Comparison of ENCODE assay signal across 22 cellular contexts in the genomic region with DNA sequence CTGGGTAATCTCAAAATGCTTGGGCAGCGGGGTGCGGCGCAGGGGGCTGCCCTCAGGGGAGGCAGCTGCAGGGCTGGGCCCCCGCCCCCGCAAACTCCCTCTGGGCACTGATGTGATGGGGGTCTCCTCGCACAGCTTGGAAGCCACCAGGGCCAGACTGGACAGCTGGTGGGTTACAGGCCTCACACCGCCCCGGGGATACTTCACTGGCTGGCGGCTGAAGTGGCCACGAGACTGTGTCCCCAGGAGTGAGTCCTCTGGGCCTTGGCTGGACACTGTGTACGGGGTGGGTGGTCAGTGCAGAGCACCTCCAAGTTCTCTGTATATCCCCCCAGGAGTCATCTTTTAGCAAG. TPM values are rescaled to one million over a fixed set of nuclear protein-coding genes. Genes with fewer than 3 reads are reported as not detected.
A peak's percentile ranks its signal among the peaks of the same experiment; 100 is the strongest.
DNase-seq lines count a peak whose midpoint lies in the region; ATAC-seq and TF ChIP-seq lines count a peak whose summit lies in the region.
"Had no signal": no experiment of that assay in that cellular context is flagged by ENCODE, and none has a peak within 500 bp of the region (broad histone marks: within the 10 kb centered on the region; RNA-seq: fewer than 3 reads in every experiment).

No MANE protein-coding gene starts in this region.

- H3K9me3 Mint-ChIP-seq in natural killer cell: no peaks in the 10 kb centered on the region
- no peaks in the 10 kb centered on the region for H3K9me3 Mint-ChIP-seq in natural killer cell treated with Interleukin-12 subunit alpha and Interleukin-12 subunit beta and Interleukin-15 and Interleukin-18, amount 100 ng/mL, for 72 hours
- H3K9me3 Mint-ChIP-seq in activated T-helper 1 cell treated with anti-CD3 and anti-CD28 coated beads, Interleukin-12 subunit alpha, Interleukin-12 subunit beta, Interleukin-2, Interleukin-4 antibody, amounts not matched to agents 30 ng/mL and 10 ng/mL and 1 ng/mL, durations not matched to agents 14 hours and 24 hours and 36 hours: no peaks in the 10 kb centered on the region
- H3K9me3 Mint-ChIP-seq in nephron: no peaks in the 10 kb centered on the region
- H3K9me3 Mint-ChIP-seq: H9 had no signal

- intact Hi-C loops in natural killer cell (cut with micrococcal nuclease): no loop called here
- intact Hi-C loops in activated T-helper 1 cell treated with anti-CD3 and anti-CD28 coated beads, Interleukin-12 subunit alpha, Interleukin-12 subunit beta, Interleukin-2, Interleukin-4 antibody, amounts not matched to agents 30 ng/mL and 10 ng/mL and 1 ng/mL, durations not matched to agents 14 hours and 24 hours and 36 hours (cut with micrococcal nuclease): no loop called here

- H3K4me1 Mint-ChIP-seq in natural killer cell (peaks cover 27 to 43% of the 10 kb centered on the region in 2 donors), nephron (peaks cover 7% of the 10 kb centered on the region)
- H3K4me1 Mint-ChIP-seq in natural killer cell treated with Interleukin-12 subunit alpha and Interleukin-12 subunit beta and Interleukin-15 and Interleukin-18, amount 100 ng/mL, for 72 hours (ENCODE audit: low read depth in 2 of 2): peaks cover 21 to 37% of the 10 kb centered on the region in 2 donors
- peaks cover 32% of the 10 kb centered on the region for H3K4me1 Mint-ChIP-seq in activated T-helper 1 cell treated with anti-CD3 and anti-CD28 coated beads, Interleukin-12 subunit alpha, Interleukin-12 subunit beta, Interleukin-2, Interleukin-4 antibody, amounts not matched to agents 30 ng/mL and 10 ng/mL and 1 ng/mL, durations not matched to agents 14 hours and 24 hours and 36 hours (ENCODE audit: low read depth)

- DNase-seq in natural killer cell: no peak
- DNase-seq in natural killer cell treated with Interleukin-12 subunit alpha and Interleukin-12 subunit beta and Interleukin-15 and Interleukin-18, amount 100 ng/mL, for 72 hours (ENCODE audit: low spot score): no peak
- DNase-seq in activated T-helper 1 cell treated with anti-CD3 and anti-CD28 coated beads, Interleukin-12 subunit alpha, Interleukin-12 subunit beta, Interleukin-2, Interleukin-4 antibody, amounts not matched to agents 30 ng/mL and 10 ng/mL and 1 ng/mL, durations not matched to agents 14 hours and 24 hours and 36 hours (ENCODE audit: low spot score): no peak
- DNase-seq in GM10266 (ENCODE audit: extremely low spot score): no peak
- DNase-seq in NCI-H1436 treated with DMSO at 0.1 percent for 48 hours (lab: John Stamatoyannopoulos, UW): no peak
- DNase-seq in HT-29 (ENCODE audit: low spot score): no peak
- DNase-seq: BE2C, COR-L47, DMS 273 treated with DMSO at 0.1 percent for 48 hours, DMS79 treated with DMSO at 0.1 percent for 48 hours, H9, KG1, NCI-H1092, NCI-H1436, NCI-H2029, NCI-H226, NCI-H524 treated with DMSO at 0.1 percent for 48 hours, NCI-H82 had no signal

- H3K4me3 Mint-ChIP-seq in natural killer cell (peak overlapping the region; percentile 55), nephron (peak overlapping the region; percentile 61 to 74 (median 70))
- no peak overlapping the region for H3K4me3 Mint-ChIP-seq in natural killer cell treated with Interleukin-12 subunit alpha and Interleukin-12 subunit beta and Interleukin-15 and Interleukin-18, amount 100 ng/mL, for 72 hours
- peak overlapping the region; percentile 11 for H3K4me3 Mint-ChIP-seq in activated T-helper 1 cell treated with anti-CD3 and anti-CD28 coated beads, Interleukin-12 subunit alpha, Interleukin-12 subunit beta, Interleukin-2, Interleukin-4 antibody, amounts not matched to agents 30 ng/mL and 10 ng/mL and 1 ng/mL, durations not matched to agents 14 hours and 24 hours and 36 hours

- ATAC-seq in natural killer cell (no peak), HG02870 (IDR thresholded peaks at IDR 0.05; ENCODE audit: unreplicated experiment) (no peak)
- ATAC-seq in natural killer cell treated with Interleukin-12 subunit alpha and Interleukin-12 subunit beta and Interleukin-15 and Interleukin-18, amount 100 ng/mL, for 72 hours: no peak
- ATAC-seq: HepG2, Panc1 had no signal

- no peaks in the 10 kb centered on the region for H3K27me3 Mint-ChIP-seq in natural killer cell (ENCODE audit: low read depth in 2 of 2)
- no peaks in the 10 kb centered on the region for H3K27me3 Mint-ChIP-seq in natural killer cell treated with Interleukin-12 subunit alpha and Interleukin-12 subunit beta and Interleukin-15 and Interleukin-18, amount 100 ng/mL, for 72 hours
- H3K27me3 Mint-ChIP-seq in activated T-helper 1 cell treated with anti-CD3 and anti-CD28 coated beads, Interleukin-12 subunit alpha, Interleukin-12 subunit beta, Interleukin-2, Interleukin-4 antibody, amounts not matched to agents 30 ng/mL and 10 ng/mL and 1 ng/mL, durations not matched to agents 14 hours and 24 hours and 36 hours (ENCODE audit: insufficient read depth): no peaks in the 10 kb centered on the region
- H3K27me3 Mint-ChIP-seq in nephron (ENCODE audit: low read depth): no peaks in the 10 kb centered on the region

- H3K36me3 Mint-ChIP-seq in natural killer cell (peaks cover 17% of the 10 kb centered on the region), nephron (ENCODE audit: low read depth) (peaks cover 31% of the 10 kb centered on the region)
- H3K36me3 Mint-ChIP-seq in natural killer cell treated with Interleukin-12 subunit alpha and Interleukin-12 subunit beta and Interleukin-15 and Interleukin-18, amount 100 ng/mL, for 72 hours: peaks cover 17% of the 10 kb centered on the region
- peaks cover 36% of the 10 kb centered on the region for H3K36me3 Mint-ChIP-seq in activated T-helper 1 cell treated with anti-CD3 and anti-CD28 coated beads, Interleukin-12 subunit alpha, Interleukin-12 subunit beta, Interleukin-2, Interleukin-4 antibody, amounts not matched to agents 30 ng/mL and 10 ng/mL and 1 ng/mL, durations not matched to agents 14 hours and 24 hours and 36 hours (ENCODE audit: low read depth)

- TF ChIP-seq CTCF in natural killer cell (IDR thresholded peaks at IDR 0.05): no peak
- peak in 1 of 3 experiments; percentile 1 for TF ChIP-seq CTCF in nephron (IDR thresholded peaks at IDR 0.05; ENCODE audit: unreplicated experiment in 3 of 3)
- no peak for TF ChIP-seq CTCF in GM10266 (IDR thresholded peaks at IDR 0.05; ENCODE audit: control insufficient read depth, insufficient read depth, low read depth, missing control alignments)

- H3K27ac Mint-ChIP-seq in natural killer cell (peak overlapping the region in 1 of 2 donors; percentile 88), nephron (no peak overlapping the region)
- no peak overlapping the region for H3K27ac Mint-ChIP-seq in natural killer cell treated with Interleukin-12 subunit alpha and Interleukin-12 subunit beta and Interleukin-15 and Interleukin-18, amount 100 ng/mL, for 72 hours
- H3K27ac Mint-ChIP-seq in activated T-helper 1 cell treated with anti-CD3 and anti-CD28 coated beads, Interleukin-12 subunit alpha, Interleukin-12 subunit beta, Interleukin-2, Interleukin-4 antibody, amounts not matched to agents 30 ng/mL and 10 ng/mL and 1 ng/mL, durations not matched to agents 14 hours and 24 hours and 36 hours: no peak overlapping the region
- H3K27ac Mint-ChIP-seq: H9 had no signal

RNA-seq across cellular contexts. Expression of a gene that starts 2.0 kb away (rescaled TPM):
- 10 to 100 TPM; 52.1 to 81.5 (median 56.4) TPM for total RNA-seq in natural killer cell
- total RNA-seq in natural killer cell treated with Interleukin-12 subunit alpha and Interleukin-12 subunit beta and Interleukin-15 and Interleukin-18, amount 100 ng/mL, for 72 hours: 10 to 100 TPM; 33.7 to 35.0 TPM
- 25.8 and 27.4 TPM in 2 replicates for total RNA-seq in activated T-helper 1 cell treated with anti-CD3 and anti-CD28 coated beads, Interleukin-12 subunit alpha, Interleukin-12 subunit beta, Interleukin-2, Interleukin-4 antibody, amounts not matched to agents 30 ng/mL and 10 ng/mL and 1 ng/mL, durations not matched to agents 14 hours and 24 hours and 36 hours
- 14.1 and 16.2 TPM in 2 replicates for total RNA-seq in HT-29 (2014; rRNA removed; shearing (Covaris generic))

RNA-seq across cellular contexts. Expression of a gene that starts 11.6 kb away (rescaled TPM):
- total RNA-seq in natural killer cell: 10 to 100 TPM; 10.7 to 15.9 (median 11.1) TPM
- 10 to 100 TPM; 26.3 to 80.1 TPM for total RNA-seq in natural killer cell treated with Interleukin-12 subunit alpha and Interleukin-12 subunit beta and Interleukin-15 and Interleukin-18, amount 100 ng/mL, for 72 hours
- total RNA-seq in activated T-helper 1 cell treated with anti-CD3 and anti-CD28 coated beads, Interleukin-12 subunit alpha, Interleukin-12 subunit beta, Interleukin-2, Interleukin-4 antibody, amounts not matched to agents 30 ng/mL and 10 ng/mL and 1 ng/mL, durations not matched to agents 14 hours and 24 hours and 36 hours: 28.0 and 29.6 TPM in 2 replicates
- 2.5 and 3.3 TPM in 2 replicates for total RNA-seq in HT-29 (2014; rRNA removed; shearing (Covaris generic))
- total RNA-seq: HepG2 had no signal

RNA-seq across cellular contexts. Expression of a gene that starts 13.4 kb away (rescaled TPM):
- total RNA-seq in natural killer cell: 100 to 1,000 TPM; 134 to 188 (median 150) TPM
- total RNA-seq in natural killer cell treated with Interleukin-12 subunit alpha and Interleukin-12 subunit beta and Interleukin-15 and Interleukin-18, amount 100 ng/mL, for 72 hours: 100 to 1,000 TPM in 1 of 2 donors, 10 to 100 TPM in 1; 87.2 to 112 TPM
- total RNA-seq in activated T-helper 1 cell treated with anti-CD3 and anti-CD28 coated beads, Interleukin-12 subunit alpha, Interleukin-12 subunit beta, Interleukin-2, Interleukin-4 antibody, amounts not matched to agents 30 ng/mL and 10 ng/mL and 1 ng/mL, durations not matched to agents 14 hours and 24 hours and 36 hours: 67.8 and 71.6 TPM in 2 replicates
- total RNA-seq in HT-29 (2014; rRNA removed; shearing (Covaris generic)): 15.9 and 19.3 TPM in 2 replicates

RNA-seq across cellular contexts. Expression of a gene that starts 33.4 kb away (rescaled TPM):
- total RNA-seq in natural killer cell: 10 to 100 TPM; 58.1 to 73.2 (median 67.7) TPM
- total RNA-seq in natural killer cell treated with Interleukin-12 subunit alpha and Interleukin-12 subunit beta and Interleukin-15 and Interleukin-18, amount 100 ng/mL, for 72 hours: 100 to 1,000 TPM in 1 of 2 donors, 10 to 100 TPM in 1; 61.9 to 122 TPM
- 101 and 104 TPM in 2 replicates for total RNA-seq in activated T-helper 1 cell treated with anti-CD3 and anti-CD28 coated beads, Interleukin-12 subunit alpha, Interleukin-12 subunit beta, Interleukin-2, Interleukin-4 antibody, amounts not matched to agents 30 ng/mL and 10 ng/mL and 1 ng/mL, durations not matched to agents 14 hours and 24 hours and 36 hours
- total RNA-seq in HT-29 (2014; rRNA removed; shearing (Covaris generic)): 38.8 and 42.0 TPM in 2 replicates

RNA-seq across cellular contexts. Expression of a gene that starts 38.6 kb away (rescaled TPM):
- 10 to 100 TPM; 35.7 to 58.7 (median 41.0) TPM for total RNA-seq in natural killer cell
- 10 to 100 TPM; 45.3 to 53.1 TPM for total RNA-seq in natural killer cell treated with Interleukin-12 subunit alpha and Interleukin-12 subunit beta and Interleukin-15 and Interleukin-18, amount 100 ng/mL, for 72 hours
- total RNA-seq in activated T-helper 1 cell treated with anti-CD3 and anti-CD28 coated beads, Interleukin-12 subunit alpha, Interleukin-12 subunit beta, Interleukin-2, Interleukin-4 antibody, amounts not matched to agents 30 ng/mL and 10 ng/mL and 1 ng/mL, durations not matched to agents 14 hours and 24 hours and 36 hours: 48.2 and 54.9 TPM in 2 replicates
- 2.0 and 4.6 TPM in 2 replicates for total RNA-seq in HT-29 (2014; rRNA removed; shearing (Covaris generic))
